Comparison of ENCODE assay signal across 8 cellular contexts in the genomic region with DNA sequence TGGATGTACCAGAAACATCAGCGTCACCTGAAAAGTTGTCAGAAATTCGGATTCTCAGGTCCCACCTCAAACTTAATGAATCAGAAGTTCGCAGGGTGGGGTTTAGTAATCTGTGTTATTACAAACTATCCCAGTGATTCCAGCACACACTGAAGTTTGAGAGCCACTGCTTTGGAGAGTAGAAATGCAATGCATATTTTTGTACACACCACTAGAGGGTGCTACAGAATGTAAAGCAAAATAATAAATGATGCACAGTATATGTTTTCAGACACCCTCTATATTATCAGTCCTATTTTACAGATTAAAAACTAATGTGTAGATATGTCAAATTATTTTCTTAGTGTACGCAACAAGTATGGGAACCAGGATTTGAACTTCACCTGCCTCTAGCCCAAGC. TPM values are rescaled to one million over a fixed set of nuclear protein-coding genes. Genes with fewer than 3 reads are reported as not detected.
DNase-seq lines count a peak whose midpoint lies in the region; ATAC-seq, FAIRE-seq and TF ChIP-seq lines count a peak whose summit lies in the region.

No MANE protein-coding gene starts in this region.

- no peaks in the 10 kb centered on the region for H4K20me1 ChIP-seq in GM12878 (ENCODE audit: control insufficient read depth, insufficient read depth)

- H3K9ac ChIP-seq in GM12878 (ENCODE audit: control insufficient read depth, insufficient read depth, low read length): no peak overlapping the region
- no peak overlapping the region for H3K9ac ChIP-seq in liver (ENCODE audit: low read depth in 1 of 2, low read length in 2 of 2)

- TF ChIP-seq POLR2A in GM12878 (IDR thresholded peaks at IDR 0.05; ENCODE audit: low read depth, low read length): no peak

- POLR2A ChIA-PET in GM12878 (lab: Charles Lee): no interaction called here
- POLR2A ChIA-PET in activated CD4-positive, alpha-beta memory T cell treated with anti-CD3 and anti-CD28 coated beads for 36 hours (lab: Charles Lee): no interaction called here

- TF ChIP-seq CTCF in cardiac muscle cell (IDR thresholded peaks at IDR 0.05; ENCODE audit: low read depth, low read length) (peak; percentile 46), GM12878 (IDR thresholded peaks at IDR 0.05 in 2 of 3, conservative IDR thresholded peaks at IDR 0.05 in 1 of 3; ENCODE audit: control insufficient read depth in 2 of 3, extremely low read depth in 1 of 3, insufficient read depth in 1 of 3, low read depth in 3 of 3, low read length in 3 of 3) (peak; percentile 57 to 63 (median 59)), liver (IDR thresholded peaks at IDR 0.05; ENCODE audit: low read depth, low read length, missing input control) (peak; percentile 56)

- TF ChIP-seq RAD21 in GM12878 (IDR thresholded peaks at IDR 0.05; ENCODE audit: insufficient read depth, low read depth, low read length): peak; percentile 32
- peak; percentile 60 to 65 for TF ChIP-seq RAD21 in liver (IDR thresholded peaks at IDR 0.05)

- peaks cover 13% of the 10 kb centered on the region for H3K36me3 ChIP-seq in cardiac muscle cell
- H3K36me3 ChIP-seq in GM12878 (ENCODE audit: control insufficient read depth in 2 of 2, insufficient read depth in 2 of 2, low read length in 1 of 2): no peaks in the 10 kb centered on the region
- peaks cover 0 to 3% (median 3%) of the 10 kb centered on the region in 4 donors for H3K36me3 ChIP-seq in liver (ENCODE audit: control insufficient read depth in 4 of 4, insufficient read depth in 3 of 4, low read depth in 1 of 4, low read length in 3 of 4)
- H3K36me3 ChIP-seq in effector memory CD4-positive, alpha-beta T cell (ENCODE audit: control insufficient read depth, insufficient read depth, low read length): peaks cover 9% of the 10 kb centered on the region

- H3K4me3 ChIP-seq in cardiac muscle cell (no peak overlapping the region), GM12878 (no peak overlapping the region), liver (ENCODE audit: low read depth in 1 of 3, low read length in 3 of 3) (no peak overlapping the region)
- H3K4me3 ChIP-seq in effector memory CD4-positive, alpha-beta T cell (ENCODE audit: insufficient read depth, low read depth, low read length, poor library complexity, severe bottlenecking): no peak overlapping the region

- H3K27ac ChIP-seq in cardiac muscle cell: peak overlapping the region; percentile 33
- no peak overlapping the region for H3K27ac ChIP-seq in GM12878 (ENCODE audit: control insufficient read depth, insufficient read depth)
- no peak overlapping the region for H3K27ac ChIP-seq in liver (ENCODE audit: low read depth in 1 of 2, low read length in 2 of 2)
- H3K27ac ChIP-seq in effector memory CD4-positive, alpha-beta T cell (ENCODE audit: insufficient read depth, low read length, poor library complexity, severe bottlenecking): no peak overlapping the region

- no peak for FAIRE-seq in GM12878 (lab: Jason Lieb, UNC)

- H3K36me3 Mint-ChIP-seq in activated CD4-positive, alpha-beta memory T cell treated with anti-CD3 and anti-CD28 coated beads for 36 hours: peaks cover 8% of the 10 kb centered on the region

- no peak overlapping the region for H3K27ac Mint-ChIP-seq in activated CD4-positive, alpha-beta memory T cell treated with anti-CD3 and anti-CD28 coated beads for 36 hours

- TF ChIP-seq EP300 in GM12878 (IDR thresholded peaks at IDR 0.05; ENCODE audit: borderline replicate concordance in 1 of 2, control insufficient read depth in 1 of 2, low read depth in 2 of 2, low read length in 2 of 2): no peak

- H3K4me3 Mint-ChIP-seq in activated CD4-positive, alpha-beta memory T cell treated with anti-CD3 and anti-CD28 coated beads for 36 hours: no peak overlapping the region

- H2AFZ ChIP-seq in GM12878 (ENCODE audit: control insufficient read depth, low read depth, low read length): no peak overlapping the region

- H3K4me1 Mint-ChIP-seq in activated CD4-positive, alpha-beta memory T cell treated with anti-CD3 and anti-CD28 coated beads for 36 hours (ENCODE audit: low read depth): peaks cover 5% of the 10 kb centered on the region

- 18% methylated on average over 4 of the region's 4 CpGs for WGBS in GM12878 (ENCODE audit: insufficient coverage, insufficient replicate concordance, low lambda C conversion rate, missing lambda C conversion rate)
- 48% methylated on average over 4 of the region's 4 CpGs for WGBS in liver

- H3K9me3 Mint-ChIP-seq in activated CD4-positive, alpha-beta memory T cell treated with anti-CD3 and anti-CD28 coated beads for 36 hours: no peaks in the 10 kb centered on the region

- H3K27me3 Mint-ChIP-seq in activated CD4-positive, alpha-beta memory T cell treated with anti-CD3 and anti-CD28 coated beads for 36 hours: no peaks in the 10 kb centered on the region

- peak; percentile 59 to 66 for DNase-seq in cardiac muscle cell (ENCODE audit: low read depth in 1 of 2, low spot score in 1 of 2)
- no peak for DNase-seq in Right ventricle myocardium superior
- DNase-seq in NCI-H2081 (lab: John Stamatoyannopoulos, UW): peak; percentile 48 to 70
- DNase-seq in GM12878 (ENCODE audit: low read depth, low spot score): no peak
- DNase-seq in activated gamma-delta T cell treated with Interleukin-2 at 50 U/mL for 16 hours: no peak
- no peak for DNase-seq in effector memory CD4-positive, alpha-beta T cell
- DNase-seq in activated CD4-positive, alpha-beta memory T cell treated with anti-CD3 and anti-CD28 coated beads for 36 hours: no peak

- no peak for ATAC-seq in Right ventricle myocardium superior (ENCODE audit: poor library complexity)
- peak; percentile 7 for ATAC-seq in GM12878

- RAD21 ChIA-PET in GM12878 (lab: Charles Lee; ENCODE audit: unreplicated experiment): no interaction called here

- no TSS peak for BruUV-seq in GM12878 (replicated peaks; lab: Mats Ljungman, UMichigan)

- no peak overlapping the region for H3K4me2 ChIP-seq in GM12878 (ENCODE audit: control insufficient read depth, insufficient read depth)

- H3K79me2 ChIP-seq in GM12878 (ENCODE audit: control insufficient read depth, insufficient read depth, low read length): peaks cover 24% of the 10 kb centered on the region

- no peaks in the 10 kb centered on the region for H3K9me3 ChIP-seq in cardiac muscle cell (ENCODE audit: low read depth)
- H3K9me3 ChIP-seq in GM12878 (replicated peaks; ENCODE audit: control insufficient read depth, insufficient read depth, low read length): no peaks in the 10 kb centered on the region; the same call in 2 of the 3 replicates
- no peaks in the 10 kb centered on the region for H3K9me3 ChIP-seq in liver (ENCODE audit: control insufficient read depth in 4 of 4, low read length in 3 of 4)
- no peaks in the 10 kb centered on the region for H3K9me3 ChIP-seq in effector memory CD4-positive, alpha-beta T cell (ENCODE audit: control insufficient read depth, low read length)

- intact Hi-C loops in Right ventricle myocardium superior (cut with DNase I) (no loop called here), GM12878 (cut with micrococcal nuclease; ENCODE audit: unreplicated experiment) (loop anchor here (1.0 to 5.0 kb wide), 2 partner anchors 128 to 423 kb away; partner anchors contain the start of gene ZCCHC18)
- intact Hi-C loops in activated CD4-positive, alpha-beta memory T cell treated with anti-CD3 and anti-CD28 coated beads for 36 hours (cut with micrococcal nuclease): loop anchor here (1.0 to 10.0 kb wide), 4 partner anchors 128 to 1034 kb away; partner anchors contain the start of genes GPRASP1 and RAB9B

- no peaks in the 10 kb centered on the region for H3K27me3 ChIP-seq in cardiac muscle cell
- H3K27me3 ChIP-seq in GM12878 (replicated peaks in 1 of 2; ENCODE audit: control insufficient read depth in 2 of 2, insufficient read depth in 2 of 2, low read length in 1 of 2): no peaks in the 10 kb centered on the region
- no peaks in the 10 kb centered on the region for H3K27me3 ChIP-seq in liver (ENCODE audit: control insufficient read depth in 4 of 4, insufficient read depth in 4 of 4, low read length in 3 of 4)
- no peaks in the 10 kb centered on the region for H3K27me3 ChIP-seq in effector memory CD4-positive, alpha-beta T cell (replicated peaks; ENCODE audit: control insufficient read depth, insufficient read depth, low read length, poor library complexity, severe bottlenecking)

- H3K4me1 ChIP-seq in cardiac muscle cell (ENCODE audit: low read depth) (peaks cover 14% of the 10 kb centered on the region), GM12878 (ENCODE audit: control insufficient read depth, insufficient read depth, low read length) (no peaks in the 10 kb centered on the region), liver (ENCODE audit: control insufficient read depth in 4 of 4, insufficient read depth in 4 of 4, low read length in 3 of 4) (peaks cover 0 to 6% (median under 1%) of the 10 kb centered on the region in 4 donors)
- no peaks in the 10 kb centered on the region for H3K4me1 ChIP-seq in effector memory CD4-positive, alpha-beta T cell (ENCODE audit: control insufficient read depth, insufficient read depth, low read length, poor library complexity, severe bottlenecking)

- SMC1A ChIA-PET in GM12878 (lab: Charles Lee; ENCODE audit: uncharacterized antibody, unreplicated experiment): interaction anchor here (1.0 kb wide), 1 partner anchor 156 kb away, joined by 5 read pairs; no protein-coding TSS in a partner anchor

- CTCF ChIA-PET in GM12878 (lab: Yijun Ruan, JAX): interaction anchor here (1.7 kb wide), 1 partner anchor 13 kb away, joined by 9 read pairs; no protein-coding TSS in a partner anchor
- CTCF ChIA-PET in activated CD4-positive, alpha-beta memory T cell treated with anti-CD3 and anti-CD28 coated beads for 36 hours (lab: Charles Lee): interaction anchor here (0.6 kb wide), 1 partner anchor 139 kb away, joined by 3 read pairs; no protein-coding TSS in a partner anchor

- in situ Hi-C loops in GM12878 (cut with MboI): loop anchor here (10.0 kb wide), 1 partner anchor 466 kb away; the partner anchor contains the start of gene SLC25A53

RNA-seq across cellular contexts. Expression of gene MORF4L2, which starts 2.5 kb away (rescaled TPM):
- total RNA-seq in cardiac muscle cell: 796 and 838 TPM in 2 replicates
- 629 and 674 TPM in 2 replicates for polyA plus RNA-seq in cardiac muscle cell
- total RNA-seq in Right ventricle myocardium superior: 160 TPM
- total RNA-seq in GM12878 (2013; cell fraction: nucleolus; rRNA removed): 77.3 and 78.7 TPM in 2 replicates
- total RNA-seq in GM12878 (2014; rRNA removed): 121 and 154 TPM in 2 replicates
- 188 and 189 TPM in 2 replicates for total RNA-seq in GM12878 (2014; rRNA removed; fragmentation: Illumina TruSeq; extraction: Trizol)
- 154 and 167 TPM in 2 replicates for total RNA-seq in GM12878 (2021)
- polyA plus RNA-seq in GM12878 (2011; ENCODE audit: low read depth): 132 TPM
- 246 and 326 TPM in 2 replicates for polyA plus RNA-seq in GM12878 (2011; rRNA removed)
- 119 and 165 TPM in 2 replicates for polyA plus RNA-seq in GM12878 (2011; cell fraction: cytosol; rRNA removed)
- 97.3 and 98.7 TPM in 2 replicates for polyA plus RNA-seq in GM12878 (2011; cell fraction: nucleus; rRNA removed)
- polyA plus RNA-seq in GM12878 (2012): 155 and 156 TPM in 2 replicates
- polyA plus RNA-seq in GM12878 (2014; fragmentation: Illumina TruSeq; extraction: Trizol): 311 and 381 TPM in 2 replicates
- 100 to 1,000 TPM; 118 to 235 TPM for polyA plus RNA-seq in GM12878 (2014; fragmentation: Nextera tagmentation; extraction: Ambion mirVana)
- polyA plus RNA-seq in GM12878 (2014; rRNA removed): 119 and 150 TPM in 2 replicates
- polyA plus RNA-seq in GM12878 (2016; fragmentation: Nextera tagmentation; extraction: Ambion mirVana): 100 to 1,000 TPM; 210 to 215 TPM
- 76.2 and 86.8 TPM in 2 replicates for polyA minus RNA-seq in GM12878 (2011; rRNA and poly(A)+ RNA removed)
- 43.0 and 44.2 TPM in 2 replicates for polyA minus RNA-seq in GM12878 (2011; cell fraction: cytosol; rRNA and poly(A)+ RNA removed)
- polyA minus RNA-seq in GM12878 (2011; cell fraction: nucleus; rRNA and poly(A)+ RNA removed): 24.2 and 27.3 TPM in 2 replicates
- 100 to 1,000 TPM in 1 of 2 donors, 10 to 100 TPM in 1; 90.9 to 366 TPM for total RNA-seq in liver
- polyA plus RNA-seq in liver: 100 to 1,000 TPM in 1 of 2 donors, 10 to 100 TPM in 1; 91.3 to 258 TPM
- 100 to 1,000 TPM; 184 to 191 TPM for total RNA-seq in activated CD4-positive, alpha-beta memory T cell treated with anti-CD3 and anti-CD28 coated beads for 36 hours

RNA-seq across cellular contexts. Expression of gene TMEM31, which starts 21.8 kb away (rescaled TPM):
- not detected in 2 replicates for total RNA-seq in cardiac muscle cell
- polyA plus RNA-seq in cardiac muscle cell: 1.7 and 1.8 TPM in 2 replicates
- not detected for total RNA-seq in Right ventricle myocardium superior
- not detected in 2 replicates for total RNA-seq in GM12878 (2013; cell fraction: nucleolus; rRNA removed)
- total RNA-seq in GM12878 (2014; rRNA removed): not detected in 2 replicates
- total RNA-seq in GM12878 (2014; rRNA removed; fragmentation: Illumina TruSeq; extraction: Trizol): not detected in 2 replicates
- not detected in 2 replicates for total RNA-seq in GM12878 (2021)
- not detected for polyA plus RNA-seq in GM12878 (2011; ENCODE audit: low read depth)
- 0.13 TPM in 1 of 2 replicates, not detected in the other for polyA plus RNA-seq in GM12878 (2011; rRNA removed)
- 0.09 TPM in 1 of 2 replicates, not detected in the other for polyA plus RNA-seq in GM12878 (2011; cell fraction: cytosol; rRNA removed)
- polyA plus RNA-seq in GM12878 (2011; cell fraction: nucleus; rRNA removed): not detected in 2 replicates
- 0.29 TPM in 1 of 2 replicates, not detected in the other for polyA plus RNA-seq in GM12878 (2012)
- 0.18 TPM in 1 of 2 replicates, not detected in the other for polyA plus RNA-seq in GM12878 (2014; fragmentation: Illumina TruSeq; extraction: Trizol)
- polyA plus RNA-seq in GM12878 (2014; fragmentation: Nextera tagmentation; extraction: Ambion mirVana): not detected
- polyA plus RNA-seq in GM12878 (2014; rRNA removed): not detected in 2 replicates
- polyA plus RNA-seq in GM12878 (2016; fragmentation: Nextera tagmentation; extraction: Ambion mirVana): not detected
- not detected in 2 replicates for polyA minus RNA-seq in GM12878 (2011; rRNA and poly(A)+ RNA removed)
- polyA minus RNA-seq in GM12878 (2011; cell fraction: cytosol; rRNA and poly(A)+ RNA removed): not detected in 2 replicates
- polyA minus RNA-seq in GM12878 (2011; cell fraction: nucleus; rRNA and poly(A)+ RNA removed): not detected in 2 replicates
- total RNA-seq in liver: not detected
- not detected for polyA plus RNA-seq in liver
- under 1 TPM; 0.44 to 0.52 TPM for total RNA-seq in activated CD4-positive, alpha-beta memory T cell treated with anti-CD3 and anti-CD28 coated beads for 36 hours

Comparison
In these comparisons a context has a peak if more than half of its experiments do, and no peak if none do; other contexts are left out.
1. DNase-seq: peak in cardiac muscle cell (2 of 2) and NCI-H2081 (2 of 2); none in Right ventricle myocardium superior (single experiment), GM12878 (single experiment), activated gamma-delta T cell treated with Interleukin-2 at 50 U/mL for 16 hours (single experiment), effector memory CD4-positive, alpha-beta T cell (0 of 3) and activated CD4-positive, alpha-beta memory T cell treated with anti-CD3 and anti-CD28 coated beads for 36 hours (single experiment).
2. Peak in every context shown above with its lines, with median percentiles within 50 percentile points of each other: CTCF ChIP-seq.